1 cellular context compared by ENCODE assay signal in the genomic region with DNA sequence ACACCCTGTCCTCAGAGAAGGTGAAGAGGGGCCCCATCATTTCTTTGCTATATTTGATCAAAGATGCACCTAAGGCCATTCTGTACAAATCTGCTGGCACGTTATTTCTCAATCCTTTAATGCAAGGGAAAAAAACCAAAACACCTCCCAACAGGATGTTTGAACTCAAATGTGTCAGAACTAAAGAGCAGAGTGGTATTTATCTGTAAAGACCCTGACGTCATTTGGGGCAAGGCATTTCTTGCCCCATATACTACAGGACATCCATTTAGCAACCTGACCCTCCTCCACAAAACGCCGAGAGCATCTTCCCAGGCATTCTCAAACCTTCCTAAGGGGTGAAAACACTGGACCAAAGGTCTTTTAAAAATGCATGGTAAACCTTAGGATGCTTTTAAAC.
A peak's percentile ranks its signal among the peaks of the same experiment; 100 is the strongest.
TF ChIP-seq lines count a peak whose summit lies in the region.

No MANE protein-coding gene starts in this region.

TF ChIP-seq in A549, 52 proteins besides CTCF, POLR2A, EP300 and RAD21 (continued from another document):
- TF ChIP-seq, protein P1, sequence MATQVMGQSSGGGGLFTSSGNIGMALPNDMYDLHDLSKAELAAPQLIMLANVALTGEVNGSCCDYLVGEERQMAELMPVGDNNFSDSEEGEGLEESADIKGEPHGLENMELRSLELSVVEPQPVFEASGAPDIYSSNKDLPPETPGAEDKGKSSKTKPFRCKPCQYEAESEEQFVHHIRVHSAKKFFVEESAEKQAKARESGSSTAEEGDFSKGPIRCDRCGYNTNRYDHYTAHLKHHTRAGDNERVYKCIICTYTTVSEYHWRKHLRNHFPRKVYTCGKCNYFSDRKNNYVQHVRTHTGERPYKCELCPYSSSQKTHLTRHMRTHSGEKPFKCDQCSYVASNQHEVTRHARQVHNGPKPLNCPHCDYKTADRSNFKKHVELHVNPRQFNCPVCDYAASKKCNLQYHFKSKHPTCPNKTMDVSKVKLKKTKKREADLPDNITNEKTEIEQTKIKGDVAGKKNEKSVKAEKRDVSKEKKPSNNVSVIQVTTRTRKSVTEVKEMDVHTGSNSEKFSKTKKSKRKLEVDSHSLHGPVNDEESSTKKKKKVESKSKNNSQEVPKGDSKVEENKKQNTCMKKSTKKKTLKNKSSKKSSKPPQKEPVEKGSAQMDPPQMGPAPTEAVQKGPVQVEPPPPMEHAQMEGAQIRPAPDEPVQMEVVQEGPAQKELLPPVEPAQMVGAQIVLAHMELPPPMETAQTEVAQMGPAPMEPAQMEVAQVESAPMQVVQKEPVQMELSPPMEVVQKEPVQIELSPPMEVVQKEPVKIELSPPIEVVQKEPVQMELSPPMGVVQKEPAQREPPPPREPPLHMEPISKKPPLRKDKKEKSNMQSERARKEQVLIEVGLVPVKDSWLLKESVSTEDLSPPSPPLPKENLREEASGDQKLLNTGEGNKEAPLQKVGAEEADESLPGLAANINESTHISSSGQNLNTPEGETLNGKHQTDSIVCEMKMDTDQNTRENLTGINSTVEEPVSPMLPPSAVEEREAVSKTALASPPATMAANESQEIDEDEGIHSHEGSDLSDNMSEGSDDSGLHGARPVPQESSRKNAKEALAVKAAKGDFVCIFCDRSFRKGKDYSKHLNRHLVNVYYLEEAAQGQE (IDR thresholded peaks at IDR 0.05): no peak
- TF ChIP-seq, protein P2, sequence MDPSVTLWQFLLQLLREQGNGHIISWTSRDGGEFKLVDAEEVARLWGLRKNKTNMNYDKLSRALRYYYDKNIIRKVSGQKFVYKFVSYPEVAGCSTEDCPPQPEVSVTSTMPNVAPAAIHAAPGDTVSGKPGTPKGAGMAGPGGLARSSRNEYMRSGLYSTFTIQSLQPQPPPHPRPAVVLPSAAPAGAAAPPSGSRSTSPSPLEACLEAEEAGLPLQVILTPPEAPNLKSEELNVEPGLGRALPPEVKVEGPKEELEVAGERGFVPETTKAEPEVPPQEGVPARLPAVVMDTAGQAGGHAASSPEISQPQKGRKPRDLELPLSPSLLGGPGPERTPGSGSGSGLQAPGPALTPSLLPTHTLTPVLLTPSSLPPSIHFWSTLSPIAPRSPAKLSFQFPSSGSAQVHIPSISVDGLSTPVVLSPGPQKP (IDR thresholded peaks at IDR 0.05; ENCODE audit: low read depth, low read length): no peak
- TF ChIP-seq RARB (CRISPR knock-in tag; IDR thresholded peaks at IDR 0.05) (no peak), JUN (IDR thresholded peaks at IDR 0.05) (peak; percentile 76 to 87; a peak in 3 of 5 replicates)
TF ChIP-seq in A549: peak in this region for 9.
